Comparison of ENCODE assay signal across 8 cellular contexts in the genomic region with DNA sequence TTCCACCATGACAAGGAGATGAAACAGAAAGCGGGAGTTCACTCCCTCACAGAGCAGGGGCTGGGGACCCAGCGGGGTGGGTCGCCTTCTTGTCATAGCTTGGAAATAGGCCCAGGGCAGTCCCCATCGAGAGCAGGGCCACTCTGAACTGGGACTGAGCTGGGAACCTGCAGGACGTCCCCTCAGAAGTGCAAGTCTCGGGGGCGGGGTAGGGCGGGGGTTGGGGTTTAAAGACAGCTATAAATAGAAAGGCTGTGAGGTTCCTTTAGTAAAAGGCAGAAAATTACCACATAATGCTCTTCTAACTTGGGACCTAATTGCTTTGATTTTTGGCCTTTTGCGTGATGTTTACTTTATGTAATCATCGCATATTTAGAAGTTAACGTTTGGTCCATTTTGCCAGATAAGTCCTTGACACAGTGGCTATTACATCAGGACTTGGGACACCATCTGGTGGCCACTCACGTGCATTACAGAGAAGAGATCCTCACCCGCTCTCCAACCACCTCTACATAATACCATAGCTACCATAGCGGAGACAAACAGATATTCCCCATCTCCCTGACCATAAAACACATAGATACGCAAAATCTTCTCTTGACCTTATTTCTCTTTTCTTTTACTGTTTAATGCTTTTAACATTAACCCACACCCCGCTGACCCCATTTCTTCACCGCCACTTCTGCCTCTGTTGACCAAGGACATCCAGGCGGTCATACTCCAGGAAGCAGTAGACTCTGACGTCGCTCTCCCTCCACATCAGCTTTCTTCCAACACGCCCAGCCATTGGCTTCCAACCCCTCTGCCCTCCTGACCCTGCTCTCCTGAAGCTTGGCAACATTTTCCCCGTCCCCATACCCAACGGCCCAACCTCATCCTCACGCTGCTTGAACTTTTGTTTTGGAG. TPM values are rescaled to one million over a fixed set of nuclear protein-coding genes. Genes with fewer than 3 reads are reported as not detected.
DNase-seq lines count a peak whose midpoint lies in the region; ATAC-seq and TF ChIP-seq lines count a peak whose summit lies in the region.

No MANE protein-coding gene starts in this region.

- H3K4me3 Mint-ChIP-seq in Caco-2 (ENCODE audit: unreplicated experiment), result no peak overlapping the region

- CTCF ChIA-PET in Caco-2 (lab: Charles Lee), result interaction anchor here (0.6 to 1.3 kb wide), 6 partner anchors 18 to 271 kb away, joined by 3 to 5 read pairs (median 3); no protein-coding TSS in a partner anchor
- CTCF ChIA-PET in HEK293 (lab: Yijun Ruan, JAX), result interaction anchor here (0.5 to 3.0 kb wide), 42 partner anchors 9 to 1122 kb away, joined by 3 to 19 read pairs (median 4); no protein-coding TSS in a partner anchor

- BruUV-seq in Caco-2 (replicated peaks; lab: Mats Ljungman, UMichigan), result no TSS peak

- H3K36me3 Mint-ChIP-seq in Caco-2 (ENCODE audit: insufficient read depth, unreplicated experiment), result no peaks in the 10 kb centered on the region

- ATAC-seq in GM18861 (IDR thresholded peaks at IDR 0.05; ENCODE audit: unreplicated experiment), result no peak

- intact Hi-C loops in Caco-2 (cut with micrococcal nuclease; ENCODE audit: unreplicated experiment), result loop anchor here (1.0 kb wide), 1 partner anchor 91 kb away; no protein-coding TSS in a partner anchor

- H3K9me3 ChIP-seq in Caco-2 (no peaks in the 10 kb centered on the region), HEK293 (ENCODE audit: control insufficient read depth, insufficient read depth, low read depth, low read length) (no peaks in the 10 kb centered on the region)

- H3K36me3 ChIP-seq in Caco-2 (ENCODE audit: control insufficient read depth, insufficient read depth, low read length) (no peaks in the 10 kb centered on the region), HEK293 (ENCODE audit: control insufficient read depth in 2 of 2, insufficient read depth in 1 of 2, low read length in 2 of 2) (no peaks in the 10 kb centered on the region), urinary bladder (ENCODE audit: insufficient read depth) (no peaks in the 10 kb centered on the region)

- H3K4me3 ChIP-seq in Caco-2 (ENCODE audit: low read depth, low read length) (no peak overlapping the region), HEK293 (ENCODE audit: low read depth, low read length) (no peak overlapping the region), urinary bladder (ENCODE audit: low read depth, low read length) (peak overlapping the region; percentile 6)

- TF ChIP-seq CTCF in Caco-2 (IDR thresholded peaks at IDR 0.05; ENCODE audit: insufficient read depth in 1 of 2, low read depth in 1 of 2, low read length in 1 of 2, severe bottlenecking in 1 of 2, unreplicated experiment in 1 of 2) (peak; percentile 42 to 60), HEK293 (tag by site-specific recombination; IDR thresholded peaks at IDR 0.05) (peak; percentile 68)

- DNase-seq in Caco-2, result peak; percentile 43 to 59
- DNase-seq in NCI-H82 treated with DMSO at 0.1 percent for 48 hours (lab: John Stamatoyannopoulos, UW; ENCODE audit: unreplicated experiment), result peak; percentile 34
- DNase-seq in activated T-cell treated with anti-CD3 and anti-CD28 coated beads for 24 hours (ENCODE audit: low read depth), result peak; percentile 27
- DNase-seq in fibroblast of gingiva (ENCODE audit: low read depth), result peak; percentile 53
- DNase-seq in myocyte (ENCODE audit: low read depth), result peak; percentile 39

- H3K27me3 Mint-ChIP-seq in Caco-2 (ENCODE audit: insufficient read depth, unreplicated experiment), result peaks cover 6% of the 10 kb centered on the region

- H3K4me1 Mint-ChIP-seq in Caco-2 (ENCODE audit: low read depth, unreplicated experiment), result peaks cover 8% of the 10 kb centered on the region

- 40% methylated on average over 24 of the region's 24 CpGs for WGBS in urinary bladder

- H3K9me3 Mint-ChIP-seq in Caco-2 (ENCODE audit: unreplicated experiment), result no peaks in the 10 kb centered on the region

- H3K27me3 ChIP-seq in Caco-2 (replicated peaks; ENCODE audit: control insufficient read depth, insufficient read depth, low read length), result no peaks in the 10 kb centered on the region

- H3K27ac Mint-ChIP-seq in Caco-2 (ENCODE audit: unreplicated experiment), result no peak overlapping the region

- H3K27ac ChIP-seq in HEK293 (ENCODE audit: extremely low read depth, low read depth, low read length), result no peak overlapping the region
- no peak overlapping the region for H3K27ac ChIP-seq in urinary bladder (ENCODE audit: low read depth)

- no peaks in the 10 kb centered on the region for H3K4me1 ChIP-seq in Caco-2
- H3K4me1 ChIP-seq in HEK293 (ENCODE audit: control insufficient read depth, insufficient read depth, low read length), result no peaks in the 10 kb centered on the region
- H3K4me1 ChIP-seq in urinary bladder (ENCODE audit: insufficient read depth), result no peaks in the 10 kb centered on the region

- POLR2A ChIA-PET in Caco-2 (lab: Charles Lee), result no interaction called here
- POLR2A ChIA-PET in HEK293 (lab: Yijun Ruan, JAX), result no interaction called here

TF ChIP-seq in HEK293, 187 proteins besides CTCF, POLR2A, EP300 and RAD21 (continues in another document):
- TF ChIP-seq, protein P1, sequence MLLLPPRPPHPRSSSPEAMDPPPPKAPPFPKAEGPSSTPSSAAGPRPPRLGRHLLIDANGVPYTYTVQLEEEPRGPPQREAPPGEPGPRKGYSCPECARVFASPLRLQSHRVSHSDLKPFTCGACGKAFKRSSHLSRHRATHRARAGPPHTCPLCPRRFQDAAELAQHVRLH (tag by site-specific recombination; IDR thresholded peaks at IDR 0.05), result 0 out of 2 replicates have a peak, but pooled peaks have one; percentile 19
- TF ChIP-seq ZNF707 (tag by site-specific recombination; IDR thresholded peaks at IDR 0.05), result no peak
- no peak for TF ChIP-seq ZNF366 (tag by site-specific recombination; conservative IDR thresholded peaks at IDR 0.05)
- TF ChIP-seq, protein P2, sequence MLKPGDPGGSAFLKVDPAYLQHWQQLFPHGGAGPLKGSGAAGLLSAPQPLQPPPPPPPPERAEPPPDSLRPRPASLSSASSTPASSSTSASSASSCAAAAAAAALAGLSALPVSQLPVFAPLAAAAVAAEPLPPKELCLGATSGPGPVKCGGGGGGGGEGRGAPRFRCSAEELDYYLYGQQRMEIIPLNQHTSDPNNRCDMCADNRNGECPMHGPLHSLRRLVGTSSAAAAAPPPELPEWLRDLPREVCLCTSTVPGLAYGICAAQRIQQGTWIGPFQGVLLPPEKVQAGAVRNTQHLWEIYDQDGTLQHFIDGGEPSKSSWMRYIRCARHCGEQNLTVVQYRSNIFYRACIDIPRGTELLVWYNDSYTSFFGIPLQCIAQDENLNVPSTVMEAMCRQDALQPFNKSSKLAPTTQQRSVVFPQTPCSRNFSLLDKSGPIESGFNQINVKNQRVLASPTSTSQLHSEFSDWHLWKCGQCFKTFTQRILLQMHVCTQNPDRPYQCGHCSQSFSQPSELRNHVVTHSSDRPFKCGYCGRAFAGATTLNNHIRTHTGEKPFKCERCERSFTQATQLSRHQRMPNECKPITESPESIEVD (tag by site-specific recombination; IDR thresholded peaks at IDR 0.05), result no peak
- TF ChIP-seq ZBTB21 (tag by site-specific recombination; IDR thresholded peaks at IDR 0.05), result 0 out of 2 replicates have a peak, but pooled peaks have one; percentile 22
- TF ChIP-seq ZNF2 (tag by site-specific recombination; IDR thresholded peaks at IDR 0.05), result 0 out of 2 replicates have a peak, but pooled peaks have one; percentile 44
- TF ChIP-seq, protein P3, sequence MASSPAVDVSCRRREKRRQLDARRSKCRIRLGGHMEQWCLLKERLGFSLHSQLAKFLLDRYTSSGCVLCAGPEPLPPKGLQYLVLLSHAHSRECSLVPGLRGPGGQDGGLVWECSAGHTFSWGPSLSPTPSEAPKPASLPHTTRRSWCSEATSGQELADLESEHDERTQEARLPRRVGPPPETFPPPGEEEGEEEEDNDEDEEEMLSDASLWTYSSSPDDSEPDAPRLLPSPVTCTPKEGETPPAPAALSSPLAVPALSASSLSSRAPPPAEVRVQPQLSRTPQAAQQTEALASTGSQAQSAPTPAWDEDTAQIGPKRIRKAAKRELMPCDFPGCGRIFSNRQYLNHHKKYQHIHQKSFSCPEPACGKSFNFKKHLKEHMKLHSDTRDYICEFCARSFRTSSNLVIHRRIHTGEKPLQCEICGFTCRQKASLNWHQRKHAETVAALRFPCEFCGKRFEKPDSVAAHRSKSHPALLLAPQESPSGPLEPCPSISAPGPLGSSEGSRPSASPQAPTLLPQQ (tag by site-specific recombination; IDR thresholded peaks at IDR 0.05), result no peak
- TF ChIP-seq ZNF571 (tag by site-specific recombination; IDR thresholded peaks at IDR 0.05), result no peak
- TF ChIP-seq ZNF791 (tag by site-specific recombination; IDR thresholded peaks at IDR 0.05), result no peak
- TF ChIP-seq, protein P4, sequence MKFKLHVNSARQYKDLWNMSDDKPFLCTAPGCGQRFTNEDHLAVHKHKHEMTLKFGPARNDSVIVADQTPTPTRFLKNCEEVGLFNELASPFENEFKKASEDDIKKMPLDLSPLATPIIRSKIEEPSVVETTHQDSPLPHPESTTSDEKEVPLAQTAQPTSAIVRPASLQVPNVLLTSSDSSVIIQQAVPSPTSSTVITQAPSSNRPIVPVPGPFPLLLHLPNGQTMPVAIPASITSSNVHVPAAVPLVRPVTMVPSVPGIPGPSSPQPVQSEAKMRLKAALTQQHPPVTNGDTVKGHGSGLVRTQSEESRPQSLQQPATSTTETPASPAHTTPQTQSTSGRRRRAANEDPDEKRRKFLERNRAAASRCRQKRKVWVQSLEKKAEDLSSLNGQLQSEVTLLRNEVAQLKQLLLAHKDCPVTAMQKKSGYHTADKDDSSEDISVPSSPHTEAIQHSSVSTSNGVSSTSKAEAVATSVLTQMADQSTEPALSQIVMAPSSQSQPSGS (tag by site-specific recombination; IDR thresholded peaks at IDR 0.05; ENCODE audit: low read depth), result 0 out of 2 replicates have a peak, but pooled peaks have one; percentile 20
- TF ChIP-seq SP3 (tag by site-specific recombination; IDR thresholded peaks at IDR 0.05), result no peak
- TF ChIP-seq ZNF239 (tag by site-specific recombination; IDR thresholded peaks at IDR 0.05), result no peak
- TF ChIP-seq, protein P5, sequence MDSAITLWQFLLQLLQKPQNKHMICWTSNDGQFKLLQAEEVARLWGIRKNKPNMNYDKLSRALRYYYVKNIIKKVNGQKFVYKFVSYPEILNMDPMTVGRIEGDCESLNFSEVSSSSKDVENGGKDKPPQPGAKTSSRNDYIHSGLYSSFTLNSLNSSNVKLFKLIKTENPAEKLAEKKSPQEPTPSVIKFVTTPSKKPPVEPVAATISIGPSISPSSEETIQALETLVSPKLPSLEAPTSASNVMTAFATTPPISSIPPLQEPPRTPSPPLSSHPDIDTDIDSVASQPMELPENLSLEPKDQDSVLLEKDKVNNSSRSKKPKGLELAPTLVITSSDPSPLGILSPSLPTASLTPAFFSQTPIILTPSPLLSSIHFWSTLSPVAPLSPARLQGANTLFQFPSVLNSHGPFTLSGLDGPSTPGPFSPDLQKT (IDR thresholded peaks at IDR 0.05; ENCODE audit: borderline replicate concordance, low read depth, low read length), result no peak

RNA-seq across cellular contexts. Expression of a gene that starts 27.5 kb away (rescaled TPM):
- total RNA-seq in Caco-2 (2022) (not detected in 2 replicates), myocyte (not detected in 2 replicates), urinary bladder (0.95 TPM)
- not detected for polyA plus RNA-seq in myocyte (2012)
- 0.79 TPM for polyA plus RNA-seq in urinary bladder
